1 cellular context compared by ENCODE assay signal in the genomic region with DNA sequence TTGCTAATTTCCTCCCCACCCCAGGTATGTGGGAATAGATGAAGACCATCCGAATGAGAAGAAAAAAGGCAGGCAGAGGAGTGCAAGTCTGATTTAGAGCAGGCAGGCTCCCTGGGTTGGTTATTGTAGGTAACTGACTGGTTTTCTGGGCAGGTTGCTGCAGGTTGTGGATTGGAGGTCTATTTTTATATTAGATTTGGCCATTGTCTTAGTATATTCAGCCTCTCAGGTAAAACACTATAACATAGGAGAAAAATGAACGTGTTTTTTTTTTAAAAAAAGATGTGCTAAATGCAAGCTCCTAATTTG.
TF ChIP-seq lines count a peak whose summit lies in the region.

No MANE protein-coding gene starts in this region.

TF ChIP-seq in GM12878, 131 proteins besides CTCF, POLR2A, EP300 and RAD21:
- no peak for TF ChIP-seq PML (IDR thresholded peaks at IDR 0.05; ENCODE audit: low read length)
- 0 out of 2 replicates have a peak, but pooled peaks have one; percentile 3 for TF ChIP-seq RUNX3 (IDR thresholded peaks at IDR 0.05; ENCODE audit: low read length)
- 0 out of 2 replicates have a peak, but pooled peaks have one; percentile 2 for TF ChIP-seq SMC3 (IDR thresholded peaks at IDR 0.05; ENCODE audit: borderline replicate concordance, low read length)
- TF ChIP-seq NBN (IDR thresholded peaks at IDR 0.05) = 0 out of 2 replicates have a peak, but pooled peaks have one; percentile 3
- no peak for TF ChIP-seq CHD4 (IDR thresholded peaks at IDR 0.05)
TF ChIP-seq in GM12878: peak in this region for 3.
